Comparison of ENCODE assay signal across 9 cellular contexts in the genomic region with DNA sequence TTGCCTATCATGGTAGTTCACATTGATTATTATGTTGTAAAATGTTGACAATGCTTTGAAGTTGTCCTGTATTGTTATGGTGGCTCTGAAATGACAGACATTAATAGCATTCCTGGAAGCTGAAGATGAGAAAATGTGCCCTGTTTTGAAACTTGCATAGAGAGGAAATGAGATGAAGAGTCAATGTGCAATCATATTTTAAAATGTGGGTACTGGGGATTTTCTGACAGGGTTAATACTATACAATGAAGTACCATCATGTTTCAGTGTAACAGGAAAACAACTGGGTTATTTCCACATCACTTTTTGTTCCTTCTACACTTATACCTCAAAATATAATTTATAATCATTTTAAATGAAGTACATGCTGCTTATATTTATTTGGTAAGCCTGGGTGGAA. TPM values are rescaled to one million over a fixed set of nuclear protein-coding genes. Genes with fewer than 3 reads are reported as not detected.
DNase-seq lines count a peak whose midpoint lies in the region; ATAC-seq, FAIRE-seq and TF ChIP-seq lines count a peak whose summit lies in the region.
"Had no signal": no experiment of that assay in that cellular context is flagged by ENCODE, and none has a peak within 500 bp of the region (broad histone marks: within the 10 kb centered on the region; RNA-seq: fewer than 3 reads in every experiment).

No MANE protein-coding gene starts in this region.

- H3K27me3 Mint-ChIP-seq in T-helper 1 cell treated with Interleukin-12 subunit alpha and Interleukin-12 subunit beta and Interleukin-4 antibody, amounts not matched to agents 30 μg/mL and 1 μg/mL, for 36 hours (ENCODE audit: low read depth): peaks cover 3% of the 10 kb centered on the region
- H3K27me3 Mint-ChIP-seq in activated naive CD8-positive, alpha-beta T cell treated with anti-CD3 and anti-CD28 coated beads, Interleukin-2, amount 10 ng/mL, durations not matched to agents 7 days and 5 days: peaks cover 14% of the 10 kb centered on the region

- intact Hi-C loops in stomach (cut with DNase I; ENCODE audit: low total_unique reads): no loop called here

- H3K4me3 Mint-ChIP-seq in T-helper 1 cell treated with Interleukin-12 subunit alpha and Interleukin-12 subunit beta and Interleukin-4 antibody, amounts not matched to agents 30 μg/mL and 1 μg/mL, for 36 hours: peak overlapping the region; percentile 92
- H3K4me3 Mint-ChIP-seq in activated naive CD8-positive, alpha-beta T cell treated with anti-CD3 and anti-CD28 coated beads, Interleukin-2, amount 10 ng/mL, durations not matched to agents 7 days and 5 days: peak overlapping the region; percentile 5

- peaks cover 35% of the 10 kb centered on the region for H3K4me1 Mint-ChIP-seq in T-helper 1 cell treated with Interleukin-12 subunit alpha and Interleukin-12 subunit beta and Interleukin-4 antibody, amounts not matched to agents 30 μg/mL and 1 μg/mL, for 36 hours (ENCODE audit: low read depth)
- peaks cover 17% of the 10 kb centered on the region for H3K4me1 Mint-ChIP-seq in activated naive CD8-positive, alpha-beta T cell treated with anti-CD3 and anti-CD28 coated beads, Interleukin-2, amount 10 ng/mL, durations not matched to agents 7 days and 5 days

- TF ChIP-seq EP300 in stomach (IDR thresholded peaks at IDR 0.05): no peak

- no peaks in the 10 kb centered on the region for H3K9me3 ChIP-seq in hepatocyte (ENCODE audit: low read depth)
- no peaks in the 10 kb centered on the region for H3K9me3 ChIP-seq in stomach

- TF ChIP-seq POLR2A in stomach (IDR thresholded peaks at IDR 0.05): no peak
- no peak for TF ChIP-seq POLR2A in GM12892 (IDR thresholded peaks at IDR 0.05; ENCODE audit: low read depth, low read length)

- H3K9me2 ChIP-seq in hepatocyte (replicated peaks; ENCODE audit: insufficient read depth): no peaks in the 10 kb centered on the region

- H3K27ac ChIP-seq in hepatocyte (peak overlapping the region; percentile 93), stomach (peak overlapping the region in 4 of 5 donors; percentile 79 to 83 (median 81))

- TF ChIP-seq CTCF in hepatocyte (IDR thresholded peaks at IDR 0.05; ENCODE audit: poor library complexity) (no peak), stomach (IDR thresholded peaks at IDR 0.05) (no peak)

- H3K4me3 ChIP-seq in hepatocyte: peak overlapping the region; percentile 66
- peak overlapping the region; percentile 44 to 54 (median 51) for H3K4me3 ChIP-seq in stomach

- no peak for FAIRE-seq in GM12892 (lab: Jason Lieb, UNC)

- no peaks in the 10 kb centered on the region for H3K9me3 Mint-ChIP-seq in T-helper 1 cell treated with Interleukin-12 subunit alpha and Interleukin-12 subunit beta and Interleukin-4 antibody, amounts not matched to agents 30 μg/mL and 1 μg/mL, for 36 hours
- no peaks in the 10 kb centered on the region for H3K9me3 Mint-ChIP-seq in activated naive CD8-positive, alpha-beta T cell treated with anti-CD3 and anti-CD28 coated beads, Interleukin-2, amount 10 ng/mL, durations not matched to agents 7 days and 5 days

- H3K36me3 Mint-ChIP-seq in T-helper 1 cell treated with Interleukin-12 subunit alpha and Interleukin-12 subunit beta and Interleukin-4 antibody, amounts not matched to agents 30 μg/mL and 1 μg/mL, for 36 hours (ENCODE audit: low read depth): no peaks in the 10 kb centered on the region
- H3K36me3 Mint-ChIP-seq in activated naive CD8-positive, alpha-beta T cell treated with anti-CD3 and anti-CD28 coated beads, Interleukin-2, amount 10 ng/mL, durations not matched to agents 7 days and 5 days: no peaks in the 10 kb centered on the region

- no peaks in the 10 kb centered on the region for H3K27me3 ChIP-seq in hepatocyte
- H3K27me3 ChIP-seq in stomach: no peaks in the 10 kb centered on the region

- H3K4me2 ChIP-seq in hepatocyte: peak overlapping the region; percentile 76

- no peaks in the 10 kb centered on the region for H4K20me1 ChIP-seq in hepatocyte (ENCODE audit: insufficient read depth, poor library complexity, severe bottlenecking)

- no peak for DNase-seq in T-helper 1 cell
- no peak for DNase-seq in activated naive CD8-positive, alpha-beta T cell treated with anti-CD3 and anti-CD28 coated beads, Interleukin-2, amount 10 ng/mL, durations not matched to agents 7 days and 5 days
- no peak for DNase-seq in hepatocyte (ENCODE audit: low spot score)
- DNase-seq in stomach: no peak
- DNase-seq in GM12892 (ENCODE audit: insufficient read length): no peak
- no peak for DNase-seq in activated CD4-positive, alpha-beta T cell treated with anti-CD3 and anti-CD28 coated beads for 48 hours
- DNase-seq: stimulated activated CD4-positive, alpha-beta T cell treated with anti-CD3 and anti-CD28 coated beads, Interleukin-2, amount 100 ng/mL, for 24 hours had no signal

- no peaks in the 10 kb centered on the region for H3K36me3 ChIP-seq in hepatocyte (replicated peaks; ENCODE audit: insufficient read depth, low read depth)
- H3K36me3 ChIP-seq in stomach: no peaks in the 10 kb centered on the region

- H3K79me2 ChIP-seq in hepatocyte: peaks cover 69% of the 10 kb centered on the region

- H3K27ac Mint-ChIP-seq in T-helper 1 cell treated with Interleukin-12 subunit alpha and Interleukin-12 subunit beta and Interleukin-4 antibody, amounts not matched to agents 30 μg/mL and 1 μg/mL, for 36 hours: peak overlapping the region; percentile 53
- H3K27ac Mint-ChIP-seq in activated naive CD8-positive, alpha-beta T cell treated with anti-CD3 and anti-CD28 coated beads, Interleukin-2, amount 10 ng/mL, durations not matched to agents 7 days and 5 days: no peak overlapping the region

- H2AFZ ChIP-seq in hepatocyte: no peak overlapping the region

- ATAC-seq in activated naive CD8-positive, alpha-beta T cell treated with anti-CD3 and anti-CD28 coated beads, Interleukin-2, amount 10 ng/mL, durations not matched to agents 7 days and 5 days (ENCODE audit: low read depth): no peak
- no peak for ATAC-seq in GM19328 (IDR thresholded peaks at IDR 0.05; ENCODE audit: unreplicated experiment)

- H3K4me1 ChIP-seq in hepatocyte (ENCODE audit: insufficient read depth) (peaks cover 5% of the 10 kb centered on the region), stomach (peaks cover 0 to 38% (median 15%) of the 10 kb centered on the region in 4 donors)

- POLR2A ChIA-PET in activated naive CD8-positive, alpha-beta T cell treated with anti-CD3 and anti-CD28 coated beads, Interleukin-2, amount 10 ng/mL, durations not matched to agents 7 days and 5 days (lab: Charles Lee): no interaction called here

RNA-seq across cellular contexts. Expression of gene RBMS3, which starts 2.9 kb away (rescaled TPM):
- under 1 TPM; 0.58 to 0.74 TPM for total RNA-seq in activated naive CD8-positive, alpha-beta T cell treated with anti-CD3 and anti-CD28 coated beads, Interleukin-2, amount 10 ng/mL, durations not matched to agents 7 days and 5 days
- total RNA-seq in hepatocyte: 31.4 and 37.1 TPM in 2 replicates
- polyA plus RNA-seq in hepatocyte: 32.6 and 34.9 TPM in 2 replicates
- 100 to 1,000 TPM in 1 of 5 donors, 10 to 100 TPM in 3, 1 to 10 TPM in 1; 8.4 to 103 (median 32.1) TPM for total RNA-seq in stomach
- 1 to 10 TPM; 2.0 to 3.8 (median 3.7) TPM for polyA plus RNA-seq in stomach
- polyA plus RNA-seq in GM12892 (2012; ENCODE audit: missing spikeins): 1.7 TPM

Comparison
In these comparisons a context has a peak if more than half of its experiments do, and no peak if none do; other contexts are left out.
1. RNA of gene RBMS3, which starts 2.9 kb away (total RNA-seq): 31.4 to 37.1 TPM in hepatocyte and 8.4 to 103 TPM in stomach; 0.58 to 0.74 TPM in activated naive CD8-positive, alpha-beta T cell treated with anti-CD3 and anti-CD28 coated beads, Interleukin-2, amount 10 ng/mL, durations not matched to agents 7 days and 5 days; every median in the first group is over 4 times any median in the second.